ENCODE assay signal across 19 cellular contexts in the genomic region with DNA sequence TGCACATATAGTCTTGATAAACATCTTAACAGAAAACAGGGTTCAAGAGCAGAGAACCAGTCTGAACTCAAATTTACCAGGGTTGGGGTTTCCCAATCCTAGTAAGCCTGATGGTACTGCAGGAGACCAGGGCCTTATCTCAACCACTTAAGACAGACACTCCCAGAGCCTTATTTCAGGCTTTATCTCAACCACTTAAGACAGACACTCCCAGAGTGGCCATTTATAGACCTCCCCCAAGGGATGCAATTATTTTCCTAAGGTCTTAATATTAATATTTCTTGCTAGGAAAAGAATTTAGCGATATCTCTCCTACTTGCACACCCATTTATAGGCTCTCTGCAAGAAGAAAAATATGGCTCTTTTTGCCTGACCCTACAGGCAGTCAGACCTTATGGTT. TPM values are rescaled to one million over a fixed set of nuclear protein-coding genes. Genes with fewer than 3 reads are reported as not detected.
"Had no signal": no experiment of that assay in that cellular context is flagged by ENCODE, and none has a peak within 500 bp of the region (broad histone marks: within the 10 kb centered on the region; RNA-seq: fewer than 3 reads in every experiment).

No MANE protein-coding gene starts in this region.

RNA-seq across cellular contexts. Expression of a gene that starts 39.4 kb away (rescaled TPM):
- total RNA-seq: activated CD4-positive, alpha-beta memory T cell treated with anti-CD3 and anti-CD28 coated beads, Interleukin-2, amount 10 ng/mL, durations not matched to agents 7 days and 5 days; activated CD4-positive, alpha-beta T cell treated with anti-CD3 and anti-CD28 coated beads for 36 hours; activated CD4-positive, alpha-beta T cell treated with anti-CD3 and anti-CD28 coated beads, Interleukin-2, amount 10 ng/mL, durations not matched to agents 7 days and 5 days; activated CD8-positive, alpha-beta memory T cell treated with anti-CD3 and anti-CD28 coated beads, Interleukin-2, amount 10 ng/mL, durations not matched to agents 7 days and 5 days; activated CD8-positive, alpha-beta T cell treated with anti-CD3 and anti-CD28 coated beads, Interleukin-2, amount 10 ng/mL, durations not matched to agents 7 days and 5 days; activated naive CD4-positive, alpha-beta T cell treated with anti-CD3 and anti-CD28 coated beads for 36 hours; activated naive CD4-positive, alpha-beta T cell treated with anti-CD3 and anti-CD28 coated beads, Interleukin-2, amount 50 U/mL, for 72 hours; activated naive CD8-positive, alpha-beta T cell treated with anti-CD3 and anti-CD28 coated beads for 36 hours; activated T-cell treated with anti-CD3 and anti-CD28 coated beads, Interleukin-2, amount 50 U/mL, for 4 hours; activated T-cell treated with anti-CD3 and anti-CD28 coated beads, Interleukin-2, amount 50 U/mL, for 72 hours; activated T-helper 1 cell treated with anti-CD3 and anti-CD28 coated beads, Interleukin-12 subunit alpha, Interleukin-12 subunit beta, Interleukin-2, Interleukin-4 antibody, amounts not matched to agents 30 ng/mL and 10 ng/mL and 1 ng/mL, durations not matched to agents 14 hours and 24 hours and 36 hours; activated T-helper 17 cell treated with anti-CD3 and anti-CD28 coated beads, Interleukin-2, amount 50 U/mL, for 72 hours; ascending aorta; cardiac muscle cell; chondrocyte; T-helper 1 cell treated with Interleukin-12 subunit alpha and Interleukin-12 subunit beta and Interleukin-4 antibody, amounts not matched to agents 30 ng/mL and 1 ng/mL, for 36 hours; T-helper 17 cell; T-helper 2 cell treated with Interferon-gamma antibody and Interleukin-4, amounts not matched to agents 100 ng/mL and 5 ng/mL, for 36 hours; WTC11 had no signal
- polyA plus RNA-seq: cardiac muscle cell had no signal
